In genomic region chr11:116446048-116446399, GRCh38 we compare ENCODE assay signal across 19 cellular contexts.
DNase-seq lines count a peak whose midpoint lies in the region; ATAC-seq and TF ChIP-seq lines count a peak whose summit lies in the region.
"Had no signal": no experiment of that assay in that cellular context is flagged by ENCODE, and none has a peak within 500 bp of the region (broad histone marks: within the 10 kb centered on the region; RNA-seq: fewer than 3 reads in every experiment).

No MANE protein-coding gene starts in this region.

- intact Hi-C loops in left lung (cut with DNase I) = no loop called here

- no peaks in the 10 kb centered on the region for H3K36me3 ChIP-seq in left lung
- H3K36me3 ChIP-seq: HAP-1 had no signal

- no peak for TF ChIP-seq CTCF in epithelial cell of esophagus (IDR thresholded peaks at IDR 0.05; ENCODE audit: insufficient read depth, low read depth, low read length, missing control alignments)
- TF ChIP-seq CTCF in left lung (IDR thresholded peaks at IDR 0.05) = no peak

- H3K4me1 ChIP-seq in left lung = no peaks in the 10 kb centered on the region

- H3K4me3 ChIP-seq in epithelial cell of esophagus (ENCODE audit: low read length) (no peak overlapping the region), left lung (no peak overlapping the region)
- H3K4me3 ChIP-seq: GM12878 had no signal

- ATAC-seq in left lung (peak; percentile 64), GM19328 (IDR thresholded peaks at IDR 0.05; ENCODE audit: unreplicated experiment) (no peak)
- ATAC-seq: GM12878 had no signal

- peaks cover 0 to 16% of the 10 kb centered on the region in 2 donors for H3K9me3 ChIP-seq in left lung

- DNase-seq in DMS53 (lab: John Stamatoyannopoulos, UW) (peak; percentile 26), LoVo (ENCODE audit: low spot score) (peak; percentile 20), epithelial cell of esophagus (ENCODE audit: low read depth) (peak; percentile 2), left lung (no peak), DMS79 (lab: John Stamatoyannopoulos, UW) (no peak), GM19240 (ENCODE audit: insufficient read length, low spot score) (no peak), D341Med (ENCODE audit: low spot score) (no peak)
- DNase-seq: AML-193, GF-D8, NCI-H1105 treated with DMSO at 0.1 percent for 48 hours, NCI-H1694, NCI-H2107, NCI-H510A treated with DMSO at 0.1 percent for 48 hours had no signal

- no peaks in the 10 kb centered on the region for H3K27me3 ChIP-seq in left lung

- H3K27ac ChIP-seq in left lung = no peak overlapping the region
- H3K27ac ChIP-seq: 22Rv1, C4-2B, HL-60 had no signal

Comparison
In these comparisons a context has a peak if more than half of its experiments do, and no peak if none do; other contexts are left out.
1. DNase-seq: peak in DMS53 (single experiment), LoVo (single experiment) and epithelial cell of esophagus (single experiment); none in left lung (0 of 2), DMS79 (single experiment), GM19240 (single experiment) and D341Med (single experiment).